23 cellular contexts compared by ENCODE assay signal in the genomic region with DNA sequence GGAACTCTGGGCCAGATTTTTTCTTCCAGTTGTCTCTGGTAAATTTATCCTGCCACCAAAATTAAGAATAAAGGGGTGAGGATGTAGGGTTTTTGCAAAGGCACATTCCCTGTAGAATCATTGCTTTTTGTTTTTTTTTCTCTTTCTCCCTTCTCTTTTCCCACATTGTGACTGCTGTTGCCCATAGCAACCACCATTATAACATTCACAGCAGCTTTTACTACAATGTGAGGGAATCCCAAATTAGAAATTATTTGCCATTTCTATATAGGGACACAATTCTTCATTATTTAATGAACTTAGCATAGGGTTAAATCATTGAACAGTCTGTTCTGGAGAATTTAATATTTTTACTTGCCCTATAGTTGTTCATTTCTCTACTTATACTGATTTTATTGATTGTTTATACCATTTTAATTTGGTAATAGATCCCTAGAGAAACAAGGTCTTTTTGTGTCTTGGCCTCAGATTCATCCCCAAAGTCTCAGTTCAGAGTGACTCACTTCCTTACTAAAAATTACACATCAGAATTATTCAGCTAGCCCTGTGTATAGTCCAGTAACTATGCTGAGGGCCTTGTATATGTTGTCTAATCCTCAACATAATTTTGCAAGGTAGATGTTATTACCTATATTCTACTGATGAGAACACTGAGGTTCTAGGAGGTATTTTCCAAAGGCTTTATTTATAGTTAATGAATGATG.
A peak's percentile ranks its signal among the peaks of the same experiment; 100 is the strongest.
DNase-seq lines count a peak whose midpoint lies in the region; ATAC-seq and TF ChIP-seq lines count a peak whose summit lies in the region.
"Had no signal": no experiment of that assay in that cellular context is flagged by ENCODE, and none has a peak within 500 bp of the region (broad histone marks: within the 10 kb centered on the region; RNA-seq: fewer than 3 reads in every experiment).

No MANE protein-coding gene starts in this region.

- no peaks in the 10 kb centered on the region for H3K27me3 ChIP-seq in adipocyte (replicated peaks; ENCODE audit: control insufficient read depth, insufficient read depth, low read length)
- H3K27me3 ChIP-seq: neural progenitor cell, tibial nerve had no signal

- peaks cover 5% of the 10 kb centered on the region for H3K4me1 ChIP-seq in adipocyte (ENCODE audit: control insufficient read depth, insufficient read depth, low read length)
- H3K4me1 ChIP-seq: left ventricle myocardium inferior, psoas muscle, tibial nerve had no signal

- H3K4me3 ChIP-seq in adipocyte (ENCODE audit: low read length) = no peak overlapping the region
- H3K4me3 ChIP-seq in foreskin fibroblast (ENCODE audit: low read depth in 1 of 2, low read length in 2 of 2) = no peak overlapping the region
- H3K4me3 ChIP-seq: left ventricle myocardium inferior, neural progenitor cell, psoas muscle, smooth muscle cell, tibial nerve had no signal

- H3K9me3 ChIP-seq in adipocyte (ENCODE audit: control insufficient read depth, low read length) = no peaks in the 10 kb centered on the region
- H3K9me3 ChIP-seq: psoas muscle, tibial nerve had no signal

- no peak for TF ChIP-seq CTCF in foreskin fibroblast (IDR thresholded peaks at IDR 0.05; ENCODE audit: low read depth, low read length)

- ATAC-seq in GM18870 (IDR thresholded peaks at IDR 0.05; ENCODE audit: unreplicated experiment) = no peak
- ATAC-seq: HCT116, psoas muscle had no signal

- DNase-seq in HCEC 1CT = peak; percentile 45
- peak; percentile 19 for DNase-seq in adipocyte (ENCODE audit: low read depth)
- peak; percentile 36 to 67 for DNase-seq in foreskin fibroblast
- DNase-seq in NCI-H1436 (lab: John Stamatoyannopoulos, UW) = no peak
- DNase-seq in central memory CD4-positive, alpha-beta T cell = no peak
- DNase-seq in activated CD4-positive, CD25-positive, alpha-beta regulatory T cell (lab: John Stamatoyannopoulos, UW) = no peak
- DNase-seq: activated CD4-positive, alpha-beta T cell treated with anti-CD3 and anti-CD28 coated beads, Interleukin-2, amount 50 U/mL, for 48 hours; activated naive CD4-positive, alpha-beta T cell; activated T-cell treated with anti-CD3 and anti-CD28 coated beads, Interleukin-2, amount 50 U/mL, for 24 hours; amygdala; cerebellar nuclear complex; DMS79 treated with DMSO at 0.1 percent for 48 hours; left ventricle myocardium inferior; NCI-H1436 treated with DMSO at 0.1 percent for 48 hours; NCI-H524 treated with DMSO at 0.1 percent for 48 hours; psoas muscle; stimulated activated CD4-positive, alpha-beta T cell treated with anti-CD3 and anti-CD28 coated beads, Interleukin-4, amount 100 ng/mL, for 1 hour; T-helper 2 cell had no signal

- H3K9ac ChIP-seq in adipocyte (ENCODE audit: low read length) = no peak overlapping the region
- H3K9ac ChIP-seq: neural progenitor cell had no signal

- no peaks in the 10 kb centered on the region for H3K36me3 ChIP-seq in adipocyte (ENCODE audit: control insufficient read depth, insufficient read depth, low read length, severe bottlenecking)
- H3K36me3 ChIP-seq: left ventricle myocardium inferior, neural progenitor cell, tibial nerve had no signal

Comparison
In these comparisons a context has a peak if more than half of its experiments do, and no peak if none do; other contexts are left out.
1. DNase-seq: peak in HCEC 1CT (single experiment), adipocyte (single experiment) and foreskin fibroblast (2 of 2); none in NCI-H1436 (single experiment), central memory CD4-positive, alpha-beta T cell (single experiment) and activated CD4-positive, CD25-positive, alpha-beta regulatory T cell (0 of 4).